In genomic region chr7:47636111-47636692, GRCh38 we compare ENCODE assay signal across 16 cellular contexts. TPM values are rescaled to one million over a fixed set of nuclear protein-coding genes. Genes with fewer than 3 reads are reported as not detected.
DNase-seq lines count a peak whose midpoint lies in the region; ATAC-seq, FAIRE-seq and TF ChIP-seq lines count a peak whose summit lies in the region.
"Had no signal": no experiment of that assay in that cellular context is flagged by ENCODE, and none has a peak within 500 bp of the region (broad histone marks: within the 10 kb centered on the region; RNA-seq: fewer than 3 reads in every experiment).

No MANE protein-coding gene starts in this region.

- no peak for TF ChIP-seq POLR2A in GM12891 (IDR thresholded peaks at IDR 0.05; ENCODE audit: low read depth, low read length)

- H3K27ac Mint-ChIP-seq in neural progenitor cell, result no peak overlapping the region
- H3K27ac Mint-ChIP-seq: activated CD8-positive, alpha-beta T cell treated with anti-CD3 and anti-CD28 coated beads, Interleukin-2, amount 10 ng/mL, durations not matched to agents 7 days and 5 days; activated naive CD4-positive, alpha-beta T cell treated with anti-CD3 and anti-CD28 coated beads, Interleukin-2, amount 50 U/mL, for 24 hours; T-helper 17 cell had no signal

- H3K27me3 Mint-ChIP-seq in neural progenitor cell (ENCODE audit: insufficient read depth, low read depth), result peaks cover 7% of the 10 kb centered on the region
- H3K27me3 Mint-ChIP-seq: activated naive CD4-positive, alpha-beta T cell treated with anti-CD3 and anti-CD28 coated beads, Interleukin-2, amount 50 U/mL, for 24 hours; T-helper 17 cell had no signal

- DNase-seq in SJSA1 (ENCODE audit: low read depth in 1 of 2, low spot score in 2 of 2), result peak; percentile 65 to 69
- no peak for DNase-seq in Right ventricle myocardium superior
- no peak for DNase-seq in frontal cortex (ENCODE audit: low spot score in 2 of 2)
- DNase-seq in neural progenitor cell (ENCODE audit: low spot score), result no peak
- DNase-seq in middle frontal gyrus (ENCODE audit: extremely low spot score, low spot score), result no peak
- DNase-seq in GM12891 (ENCODE audit: insufficient read length, low spot score), result no peak
- DNase-seq: activated CD8-positive, alpha-beta T cell treated with anti-CD3 and anti-CD28 coated beads, Interleukin-2, amount 10 ng/mL, durations not matched to agents 7 days and 5 days; hippocampal formation; MM.1S; NCI-H69; T-helper 17 cell had no signal

- no peak overlapping the region for H3K4me2 ChIP-seq in neural progenitor cell

- no peak for FAIRE-seq in frontal cortex (lab: Jason Lieb, UNC)
- FAIRE-seq in GM12891 (lab: Jason Lieb, UNC), result no peak
- FAIRE-seq: GM18507 had no signal

- H3K4me3 Mint-ChIP-seq in neural progenitor cell, result no peak overlapping the region
- H3K4me3 Mint-ChIP-seq: activated CD8-positive, alpha-beta T cell treated with anti-CD3 and anti-CD28 coated beads, Interleukin-2, amount 10 ng/mL, durations not matched to agents 7 days and 5 days; activated naive CD4-positive, alpha-beta T cell treated with anti-CD3 and anti-CD28 coated beads, Interleukin-2, amount 50 U/mL, for 24 hours; T-helper 17 cell had no signal

- TF ChIP-seq CTCF in neural progenitor cell (IDR thresholded peaks at IDR 0.05), result no peak

- H3K4me3 ChIP-seq in ACC112 (ENCODE audit: low read depth, low read length) (no peak overlapping the region), SJSA1 (no peak overlapping the region), rectal smooth muscle tissue (ENCODE audit: low read length) (no peak overlapping the region), neural progenitor cell (no peak overlapping the region)

- H2AFZ ChIP-seq in ACC112 (ENCODE audit: low read length, unreplicated experiment) (peak overlapping the region; percentile 65), neural progenitor cell (replicated peaks) (no peak overlapping the region)

- peaks cover 8% of the 10 kb centered on the region for H3F3A ChIP-seq in neural progenitor cell (ENCODE audit: low read depth)

- H3K9ac ChIP-seq in rectal smooth muscle tissue (ENCODE audit: low read length) (no peak overlapping the region), neural progenitor cell (no peak overlapping the region)

- no peaks in the 10 kb centered on the region for H4K20me1 ChIP-seq in neural progenitor cell (ENCODE audit: low read depth)

- peaks cover 57% of the 10 kb centered on the region for H3K4me1 Mint-ChIP-seq in neural progenitor cell
- H3K4me1 Mint-ChIP-seq: activated naive CD4-positive, alpha-beta T cell treated with anti-CD3 and anti-CD28 coated beads, Interleukin-2, amount 50 U/mL, for 24 hours had no signal

- no peaks in the 10 kb centered on the region for H3K36me3 Mint-ChIP-seq in neural progenitor cell
- H3K36me3 Mint-ChIP-seq: activated naive CD4-positive, alpha-beta T cell treated with anti-CD3 and anti-CD28 coated beads, Interleukin-2, amount 50 U/mL, for 24 hours had no signal

- H3K4me1 ChIP-seq in ACC112 (ENCODE audit: control insufficient read depth, insufficient read depth, low read length, unreplicated experiment) (peaks cover 20% of the 10 kb centered on the region), SJSA1 (replicated peaks) (peaks cover 44% of the 10 kb centered on the region), rectal smooth muscle tissue (ENCODE audit: control insufficient read depth, insufficient read depth, low read length) (peaks cover 33% of the 10 kb centered on the region), neural progenitor cell (peaks cover 24% of the 10 kb centered on the region)

- H3K79me2 ChIP-seq in ACC112 (ENCODE audit: control insufficient read depth, insufficient read depth, low read length, unreplicated experiment), result no peaks in the 10 kb centered on the region
- H3K79me2 ChIP-seq in neural progenitor cell (ENCODE audit: low read depth), result no peaks in the 10 kb centered on the region

- H3K9me3 ChIP-seq in SJSA1 (replicated peaks) (no peaks in the 10 kb centered on the region), neural progenitor cell (ENCODE audit: low read depth) (no peaks in the 10 kb centered on the region)

- ATAC-seq in Right ventricle myocardium superior (ENCODE audit: poor library complexity), result peak; percentile 38
- ATAC-seq: activated CD8-positive, alpha-beta T cell treated with anti-CD3 and anti-CD28 coated beads, Interleukin-2, amount 10 ng/mL, durations not matched to agents 7 days and 5 days; T-helper 17 cell had no signal

- no peaks in the 10 kb centered on the region for H3K36me3 ChIP-seq in ACC112 (ENCODE audit: insufficient read depth, low read length)
- no peaks in the 10 kb centered on the region for H3K36me3 ChIP-seq in SJSA1
- H3K36me3 ChIP-seq in rectal smooth muscle tissue (ENCODE audit: control insufficient read depth, insufficient read depth, low read length), result no peaks in the 10 kb centered on the region
- no peaks in the 10 kb centered on the region for H3K36me3 ChIP-seq in neural progenitor cell

- H3K27me3 ChIP-seq in ACC112 (ENCODE audit: insufficient read depth, low read length) (no peaks in the 10 kb centered on the region), SJSA1 (replicated peaks) (no peaks in the 10 kb centered on the region), rectal smooth muscle tissue (ENCODE audit: control insufficient read depth, insufficient read depth, low read length) (no peaks in the 10 kb centered on the region), neural progenitor cell (no peaks in the 10 kb centered on the region)

- no peaks in the 10 kb centered on the region for H3K9me3 Mint-ChIP-seq in neural progenitor cell
- H3K9me3 Mint-ChIP-seq: activated naive CD4-positive, alpha-beta T cell treated with anti-CD3 and anti-CD28 coated beads, Interleukin-2, amount 50 U/mL, for 24 hours had no signal

- no peak overlapping the region for H3K27ac ChIP-seq in ACC112 (ENCODE audit: low read depth, low read length)
- H3K27ac ChIP-seq in SJSA1, result peak overlapping the region; percentile 53
- peak overlapping the region; percentile 75 for H3K27ac ChIP-seq in rectal smooth muscle tissue (ENCODE audit: low read depth, low read length)
- no peak overlapping the region for H3K27ac ChIP-seq in neural progenitor cell
- H3K27ac ChIP-seq: HL-60 had no signal

- intact Hi-C loops in Right ventricle myocardium superior (cut with DNase I), result no loop called here

TF ChIP-seq in GM12891, 5 proteins besides CTCF, POLR2A, EP300 and RAD21:
- TF ChIP-seq POLR2AphosphoS5 (IDR thresholded peaks at IDR 0.05; ENCODE audit: low read depth, low read length) (no peak), POU2F2 (IDR thresholded peaks at IDR 0.05; ENCODE audit: low read depth, low read length) (no peak), PAX5 (IDR thresholded peaks at IDR 0.05; ENCODE audit: insufficient read depth, low read length, severe bottlenecking) (no peak), SPI1 (IDR thresholded peaks at IDR 0.05; ENCODE audit: low read depth, low read length) (no peak), TAF1 (IDR thresholded peaks at IDR 0.05; ENCODE audit: low read depth, low read length) (no peak)

RNA-seq across cellular contexts. Expression of gene TNS3, which starts 54.3 kb away (rescaled TPM):
- 56.9 and 92.5 TPM in 2 replicates for total RNA-seq in SJSA1 (2014; rRNA removed; shearing (Covaris generic))
- total RNA-seq in Right ventricle myocardium superior (43.2 TPM), frontal cortex (6.1 TPM), neural progenitor cell (ENCODE audit: low replicate concordance) (15.0 and 21.8 TPM in 2 replicates)
- 3.1 TPM for polyA plus RNA-seq in GM12891 (2012; ENCODE audit: low read depth, missing spikeins)
- total RNA-seq: activated CD8-positive, alpha-beta T cell treated with anti-CD3 and anti-CD28 coated beads, Interleukin-2, amount 10 ng/mL, durations not matched to agents 7 days and 5 days had no signal

Comparison
In these comparisons a context has a peak if more than half of its experiments do, and no peak if none do; other contexts are left out.
1. H3K27ac ChIP-seq: peak in SJSA1 (single experiment) and rectal smooth muscle tissue (single experiment); none in ACC112 (single experiment) and neural progenitor cell (single experiment).
2. DNase-seq: peak in SJSA1 (2 of 2); none in Right ventricle myocardium superior (single experiment), frontal cortex (0 of 2), neural progenitor cell (single experiment), middle frontal gyrus (single experiment) and GM12891 (single experiment).